ENCODE assay signal across 1 cellular context in the genomic region with DNA sequence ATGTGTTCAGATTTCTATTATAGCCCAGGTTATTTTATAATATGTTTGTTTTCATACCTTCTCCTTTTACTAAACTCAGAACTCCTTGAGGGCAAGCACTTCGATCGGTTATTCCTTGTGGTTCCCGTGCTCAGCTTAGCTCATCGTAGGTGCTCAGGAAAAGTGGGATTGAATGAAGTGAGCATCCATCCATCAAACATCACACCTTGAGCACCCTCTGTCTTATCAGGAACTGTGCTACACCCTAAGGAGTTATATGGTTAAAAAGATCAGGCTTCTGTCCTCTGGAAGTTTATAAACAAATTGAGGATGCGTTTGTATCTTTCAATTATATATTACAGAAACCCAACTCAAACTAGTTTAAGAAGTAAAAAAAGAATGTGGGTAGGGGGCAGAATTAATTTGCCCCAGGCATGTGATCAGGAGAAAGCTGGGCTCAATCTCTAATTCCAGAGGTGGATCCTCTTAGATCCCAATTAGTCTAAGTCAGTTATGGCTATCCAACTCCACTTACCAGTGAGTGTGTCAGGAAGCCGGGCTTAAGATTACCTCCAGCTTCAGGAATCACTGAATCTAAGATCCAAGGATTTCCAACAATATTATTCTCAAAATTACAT.
TF ChIP-seq lines count a peak whose summit lies in the region.

No MANE protein-coding gene starts in this region.

TF ChIP-seq in GM12878, 131 proteins besides CTCF, POLR2A, EP300 and RAD21:
- no peak for TF ChIP-seq NR2C1 (IDR thresholded peaks at IDR 0.05)
- TF ChIP-seq, protein P1, sequence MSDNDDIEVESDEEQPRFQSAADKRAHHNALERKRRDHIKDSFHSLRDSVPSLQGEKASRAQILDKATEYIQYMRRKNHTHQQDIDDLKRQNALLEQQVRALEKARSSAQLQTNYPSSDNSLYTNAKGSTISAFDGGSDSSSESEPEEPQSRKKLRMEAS (IDR thresholded peaks at IDR 0.05; ENCODE audit: low read depth, low read length), result no peak
- TF ChIP-seq YY1 (IDR thresholded peaks at IDR 0.05; ENCODE audit: low read depth, low read length), result no peak
- TF ChIP-seq, protein P2, sequence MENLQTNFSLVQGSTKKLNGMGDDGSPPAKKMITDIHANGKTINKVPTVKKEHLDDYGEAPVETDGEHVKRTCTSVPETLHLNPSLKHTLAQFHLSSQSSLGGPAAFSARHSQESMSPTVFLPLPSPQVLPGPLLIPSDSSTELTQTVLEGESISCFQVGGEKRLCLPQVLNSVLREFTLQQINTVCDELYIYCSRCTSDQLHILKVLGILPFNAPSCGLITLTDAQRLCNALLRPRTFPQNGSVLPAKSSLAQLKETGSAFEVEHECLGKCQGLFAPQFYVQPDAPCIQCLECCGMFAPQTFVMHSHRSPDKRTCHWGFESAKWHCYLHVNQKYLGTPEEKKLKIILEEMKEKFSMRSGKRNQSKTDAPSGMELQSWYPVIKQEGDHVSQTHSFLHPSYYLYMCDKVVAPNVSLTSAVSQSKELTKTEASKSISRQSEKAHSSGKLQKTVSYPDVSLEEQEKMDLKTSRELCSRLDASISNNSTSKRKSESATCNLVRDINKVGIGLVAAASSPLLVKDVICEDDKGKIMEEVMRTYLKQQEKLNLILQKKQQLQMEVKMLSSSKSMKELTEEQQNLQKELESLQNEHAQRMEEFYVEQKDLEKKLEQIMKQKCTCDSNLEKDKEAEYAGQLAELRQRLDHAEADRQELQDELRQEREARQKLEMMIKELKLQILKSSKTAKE (IDR thresholded peaks at IDR 0.05; ENCODE audit: low read depth, poor library complexity, severe bottlenecking), result no peak
- no peak for TF ChIP-seq ZNF622 (IDR thresholded peaks at IDR 0.05)
- no peak for TF ChIP-seq TBL1XR1 (IDR thresholded peaks at IDR 0.05; ENCODE audit: low read depth, low read length)
- peak; percentile 47; the same call in 1 of the 2 replicates for TF ChIP-seq SMC3 (IDR thresholded peaks at IDR 0.05; ENCODE audit: borderline replicate concordance, low read length)
TF ChIP-seq in GM12878: peak in this region for 1.
